ENCODE assay signal across 16 cellular contexts in the genomic region with DNA sequence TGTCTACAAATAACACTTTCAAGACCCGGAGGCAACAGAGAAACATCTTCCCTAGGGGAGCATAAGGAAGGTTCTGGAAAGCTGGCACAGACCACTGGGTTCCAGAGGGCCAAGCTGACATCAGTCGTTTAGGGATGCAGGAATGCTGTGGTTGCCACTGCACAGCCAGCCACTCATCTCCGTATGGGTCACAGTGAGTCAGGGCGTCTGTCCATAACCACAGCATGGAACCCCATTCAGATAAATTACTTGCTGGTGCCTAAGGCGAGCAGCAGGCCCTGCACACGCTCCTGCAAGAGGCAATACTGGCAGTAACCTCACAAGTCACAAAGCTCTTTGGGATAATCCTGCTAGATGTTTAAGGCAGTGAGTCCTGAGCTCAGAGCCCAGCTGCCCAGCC.
DNase-seq lines count a peak whose midpoint lies in the region; ATAC-seq and TF ChIP-seq lines count a peak whose summit lies in the region.
"Had no signal": no experiment of that assay in that cellular context is flagged by ENCODE, and none has a peak within 500 bp of the region (broad histone marks: within the 10 kb centered on the region; RNA-seq: fewer than 3 reads in every experiment).

No MANE protein-coding gene starts in this region.

- ATAC-seq in stimulated activated naive CD8-positive, alpha-beta T cell treated with anti-CD3 and anti-CD28 coated beads, Interleukin-15, amount 100 ng/mL, for 72 hours: no peak
- ATAC-seq in HG02938 (IDR thresholded peaks at IDR 0.05; ENCODE audit: unreplicated experiment): no peak
- ATAC-seq: activated T-helper 17 cell treated with anti-CD3 and anti-CD28 coated beads, Interleukin-2, amount 50 U/mL, for 72 hours; stimulated activated naive B cell treated with anti-CD40 and anti-IgM and Interleukin-4, amounts not matched to agents 10 μg/mL and 1 μg/mL and 100 μg/mL, for 72 hours had no signal

- no peak overlapping the region for H3K9ac ChIP-seq in GM23248

- no peaks in the 10 kb centered on the region for H3K9me2 ChIP-seq in GM23248 (ENCODE audit: insufficient read depth)

- no peaks in the 10 kb centered on the region for H3K79me2 ChIP-seq in GM23248 (ENCODE audit: insufficient read depth)

- H3K27ac Mint-ChIP-seq in stimulated activated naive CD8-positive, alpha-beta T cell treated with anti-CD3 and anti-CD28 coated beads, Interleukin-15, amount 100 ng/mL, for 72 hours: no peak overlapping the region
- H3K27ac Mint-ChIP-seq: activated T-helper 17 cell treated with anti-CD3 and anti-CD28 coated beads, Interleukin-2, amount 50 U/mL, for 72 hours; stimulated activated naive B cell treated with anti-CD40 and anti-IgM and Interleukin-4, amounts not matched to agents 10 μg/mL and 1 μg/mL and 100 μg/mL, for 72 hours had no signal

- DNase-seq in GM23248 (peak; percentile 98), RKO (ENCODE audit: low spot score) (peak; percentile 80), epithelial cell of esophagus (ENCODE audit: low read depth) (peak; percentile 88), non-pigmented ciliary epithelial cell (ENCODE audit: low read depth) (peak; percentile 78), BE2C (no peak), NCI-H2081 treated with DMSO at 0.1 percent for 48 hours (lab: John Stamatoyannopoulos, UW) (no peak)
- no peak for DNase-seq in stimulated activated naive CD8-positive, alpha-beta T cell treated with anti-CD3 and anti-CD28 coated beads, Interleukin-15, amount 100 ng/mL, for 72 hours
- DNase-seq: head of caudate nucleus; MM.1S; NCI-H446 treated with DMSO at 0.1 percent for 48 hours; nucleus accumbens; SHP77 treated with DMSO at 0.1 percent for 48 hours; stimulated activated naive B cell treated with anti-CD40 and anti-IgM and Interleukin-4, amounts not matched to agents 10 μg/mL and 1 μg/mL and 100 μg/mL, for 72 hours had no signal

- no peaks in the 10 kb centered on the region for H4K20me1 ChIP-seq in GM23248 (ENCODE audit: insufficient read depth)

- peaks cover 16 to 30% of the 10 kb centered on the region in 2 donors for H3K9me3 Mint-ChIP-seq in stimulated activated naive CD8-positive, alpha-beta T cell treated with anti-CD3 and anti-CD28 coated beads, Interleukin-15, amount 100 ng/mL, for 72 hours

- in situ Hi-C loops in GM23248 (cut with MboI): no loop called here

- H3K4me1 ChIP-seq in GM23248 (ENCODE audit: insufficient read depth): peaks cover 46% of the 10 kb centered on the region
- H3K4me1 ChIP-seq in BE2C: no peaks in the 10 kb centered on the region; the same call in 1 of the 2 replicates

- H3K4me3 ChIP-seq in GM23248: no peak overlapping the region
- no peak overlapping the region for H3K4me3 ChIP-seq in epithelial cell of esophagus (ENCODE audit: low read length)
- H3K4me3 ChIP-seq in BE2C (ENCODE audit: low read depth, low read length): no peak overlapping the region
- H3K4me3 ChIP-seq: coronary artery had no signal

- TF ChIP-seq CTCF in epithelial cell of esophagus (IDR thresholded peaks at IDR 0.05; ENCODE audit: insufficient read depth, low read depth, low read length, missing control alignments) (no peak), BE2C (IDR thresholded peaks at IDR 0.05; ENCODE audit: low read depth, low read length) (no peak)

- H2AFZ ChIP-seq in GM23248: no peak overlapping the region

- no peaks in the 10 kb centered on the region; the same call in 1 of the 2 replicates for H3K36me3 ChIP-seq in GM23248 (ENCODE audit: low read depth)
- H3K36me3 ChIP-seq in BE2C: no peaks in the 10 kb centered on the region

- no peaks in the 10 kb centered on the region for H3K27me3 ChIP-seq in GM23248 (replicated peaks; ENCODE audit: insufficient read depth)
- H3K27me3 ChIP-seq in BE2C: no peaks in the 10 kb centered on the region

- H3F3A ChIP-seq in GM23248 (ENCODE audit: insufficient read depth): peaks cover 23% of the 10 kb centered on the region

- H3K27me3 Mint-ChIP-seq in stimulated activated naive CD8-positive, alpha-beta T cell treated with anti-CD3 and anti-CD28 coated beads, Interleukin-15, amount 100 ng/mL, for 72 hours: no peaks in the 10 kb centered on the region

- H3K27ac ChIP-seq in GM23248: peak overlapping the region; percentile 42
- H3K27ac ChIP-seq: coronary artery had no signal

- no peak overlapping the region for H3K4me3 Mint-ChIP-seq in stimulated activated naive CD8-positive, alpha-beta T cell treated with anti-CD3 and anti-CD28 coated beads, Interleukin-15, amount 100 ng/mL, for 72 hours
- H3K4me3 Mint-ChIP-seq: activated T-helper 17 cell treated with anti-CD3 and anti-CD28 coated beads, Interleukin-2, amount 50 U/mL, for 72 hours; stimulated activated naive B cell treated with anti-CD40 and anti-IgM and Interleukin-4, amounts not matched to agents 10 μg/mL and 1 μg/mL and 100 μg/mL, for 72 hours had no signal

- 3 to 5% methylated on average over 6 of the region's 6 CpGs for WGBS in GM23248 (ENCODE audit: low coverage in 1 of 2, low lambda C conversion rate in 2 of 2, missing lambda C conversion rate in 2 of 2), 2 experiments

- no peaks in the 10 kb centered on the region for H3K4me1 Mint-ChIP-seq in stimulated activated naive CD8-positive, alpha-beta T cell treated with anti-CD3 and anti-CD28 coated beads, Interleukin-15, amount 100 ng/mL, for 72 hours
- H3K4me1 Mint-ChIP-seq: activated T-helper 17 cell treated with anti-CD3 and anti-CD28 coated beads, Interleukin-2, amount 50 U/mL, for 72 hours; stimulated activated naive B cell treated with anti-CD40 and anti-IgM and Interleukin-4, amounts not matched to agents 10 μg/mL and 1 μg/mL and 100 μg/mL, for 72 hours had no signal

- peak overlapping the region; percentile 2 for H3K4me2 ChIP-seq in GM23248 (ENCODE audit: unreplicated experiment)

- H3K9me3 ChIP-seq in GM23248 (ENCODE audit: low read depth) (peaks cover 13% of the 10 kb centered on the region), BE2C (no peaks in the 10 kb centered on the region)

Comparison
In these comparisons a context has a peak if more than half of its experiments do, and no peak if none do; other contexts are left out.
1. DNase-seq: peak in GM23248 (single experiment), RKO (single experiment), epithelial cell of esophagus (single experiment) and non-pigmented ciliary epithelial cell (single experiment); none in stimulated activated naive CD8-positive, alpha-beta T cell treated with anti-CD3 and anti-CD28 coated beads, Interleukin-15, amount 100 ng/mL, for 72 hours (0 of 2), BE2C (single experiment) and NCI-H2081 treated with DMSO at 0.1 percent for 48 hours (single experiment).